18 cellular contexts compared by ENCODE assay signal in genomic region chr6:22558288-22558882, GRCh38. TPM values are rescaled to one million over a fixed set of nuclear protein-coding genes. Genes with fewer than 3 reads are reported as not detected.
DNase-seq lines count a peak whose midpoint lies in the region; ATAC-seq and TF ChIP-seq lines count a peak whose summit lies in the region.
"Had no signal": no experiment of that assay in that cellular context is flagged by ENCODE, and none has a peak within 500 bp of the region (broad histone marks: within the 10 kb centered on the region; RNA-seq: fewer than 3 reads in every experiment).

No MANE protein-coding gene starts in this region.

- no peaks in the 10 kb centered on the region for H3K4me1 Mint-ChIP-seq in activated CD4-positive, alpha-beta T cell treated with anti-CD3 and anti-CD28 coated beads, Interleukin-2, amount 10 ng/mL, durations not matched to agents 24 days and 14 days
- H3K4me1 Mint-ChIP-seq: CD4-positive, CD25-positive, alpha-beta regulatory T cell had no signal

- no peaks in the 10 kb centered on the region for H3K36me3 ChIP-seq in SK-N-SH (replicated peaks in 1 of 2; ENCODE audit: control insufficient read depth in 1 of 2, insufficient read depth in 2 of 2, low read length in 1 of 2)
- no peaks in the 10 kb centered on the region for H3K36me3 ChIP-seq in tibial artery
- no peaks in the 10 kb centered on the region for H3K36me3 ChIP-seq in esophagus muscularis mucosa
- no peaks in the 10 kb centered on the region for H3K36me3 ChIP-seq in right atrium auricular region
- H3K36me3 ChIP-seq: SJSA1 had no signal

- H3K4me3 Mint-ChIP-seq in activated CD4-positive, alpha-beta T cell treated with anti-CD3 and anti-CD28 coated beads, Interleukin-2, amount 10 ng/mL, durations not matched to agents 24 days and 14 days, result no peak overlapping the region

- no peak overlapping the region for H3K9ac ChIP-seq in SK-N-SH
- H3K9ac ChIP-seq: KMS-11 had no signal

- TF ChIP-seq CTCF in SK-N-SH (IDR thresholded peaks at IDR 0.05) (no peak), fibroblast of villous mesenchyme (IDR thresholded peaks at IDR 0.05; ENCODE audit: insufficient read depth, low read depth, low read length) (no peak), tibial artery (IDR thresholded peaks at IDR 0.05) (no peak), esophagus muscularis mucosa (IDR thresholded peaks at IDR 0.05) (no peak), right atrium auricular region (IDR thresholded peaks at IDR 0.05) (no peak)

- 0 out of 2 replicates have a peak, but pooled peaks cover 5% of the 10 kb centered on the region for H3K9me3 ChIP-seq in SK-N-SH
- no peaks in the 10 kb centered on the region for H3K9me3 ChIP-seq in tibial artery
- H3K9me3 ChIP-seq in esophagus muscularis mucosa, result no peaks in the 10 kb centered on the region
- H3K9me3 ChIP-seq in right atrium auricular region, result no peaks in the 10 kb centered on the region
- H3K9me3 ChIP-seq: SJSA1 had no signal

- H3K4me2 ChIP-seq in SK-N-SH, result no peak overlapping the region
- H3K4me2 ChIP-seq: KMS-11 had no signal

- H3K36me3 Mint-ChIP-seq in activated CD4-positive, alpha-beta T cell treated with anti-CD3 and anti-CD28 coated beads, Interleukin-2, amount 10 ng/mL, durations not matched to agents 24 days and 14 days (ENCODE audit: low read depth), result no peaks in the 10 kb centered on the region
- H3K36me3 Mint-ChIP-seq: CD4-positive, CD25-positive, alpha-beta regulatory T cell had no signal

- H3F3A ChIP-seq in SK-N-SH (replicated peaks; ENCODE audit: insufficient read depth), result no peaks in the 10 kb centered on the region

- 52% methylated on average over 1 of the region's 1 CpG for WGBS in SK-N-SH (ENCODE audit: low lambda C conversion rate)
- WGBS in esophagus muscularis mucosa, result 43% methylated on average over 1 of the region's 1 CpG

- H3K9me3 Mint-ChIP-seq in activated CD4-positive, alpha-beta T cell treated with anti-CD3 and anti-CD28 coated beads, Interleukin-2, amount 10 ng/mL, durations not matched to agents 24 days and 14 days, result no peaks in the 10 kb centered on the region

- CTCF ChIA-PET in SK-N-SH (lab: Yijun Ruan, JAX), result interaction anchor here (0.8 to 1.3 kb wide), 4 partner anchors 52 to 888 kb away, joined by 3 to 4 read pairs (median 4); no protein-coding TSS in a partner anchor

- peak; percentile 24 for DNase-seq in activated CD4-positive, alpha-beta T cell treated with anti-CD3 and anti-CD28 coated beads, Interleukin-2, amount 10 ng/mL, durations not matched to agents 24 days and 14 days
- no peak for DNase-seq in activated CD4-positive, alpha-beta T cell treated with anti-CD3 and anti-CD28 coated beads, Interleukin-2, amount 50 U/mL, for 1 hour
- DNase-seq in SK-N-SH (peak; percentile 52), fibroblast of villous mesenchyme (ENCODE audit: low read depth) (peak; percentile 5), tibial artery (no peak), esophagus muscularis mucosa (ENCODE audit: extremely low spot score) (no peak), right atrium auricular region (ENCODE audit: low spot score) (no peak)
- DNase-seq: AML-193; CD4-positive, CD25-positive, alpha-beta regulatory T cell; DMS79 treated with DMSO at 0.1 percent for 48 hours; GF-D8; NCI-H2029 treated with DMSO at 0.1 percent for 48 hours; NCI-H510A; OCI-M1 had no signal

- no peak overlapping the region for H2AFZ ChIP-seq in SK-N-SH (ENCODE audit: low read depth)

- TF ChIP-seq EP300 in SK-N-SH (IDR thresholded peaks at IDR 0.05; ENCODE audit: borderline replicate concordance in 1 of 2, low read depth in 1 of 2, low read length in 1 of 2) (peak; percentile 37 to 98; a peak in 3 of 4 replicates), esophagus muscularis mucosa (IDR thresholded peaks at IDR 0.05) (no peak)

- POLR2A ChIA-PET in SK-N-SH (lab: Yijun Ruan, JAX), result interaction anchor here (0.6 to 1.8 kb wide), 7 partner anchors 232 to 964 kb away, joined by 3 to 11 read pairs (median 4); no protein-coding TSS in a partner anchor

- intact Hi-C loops in activated CD4-positive, alpha-beta T cell treated with anti-CD3 and anti-CD28 coated beads, Interleukin-2, amount 10 ng/mL, durations not matched to agents 24 days and 14 days (cut with micrococcal nuclease), result no loop called here
- intact Hi-C loops in tibial artery (cut with DNase I; ENCODE audit: low total_unique reads), result no loop called here
- intact Hi-C loops in esophagus muscularis mucosa (cut with DNase I), result no loop called here

- no peaks in the 10 kb centered on the region for H3K27me3 Mint-ChIP-seq in activated CD4-positive, alpha-beta T cell treated with anti-CD3 and anti-CD28 coated beads, Interleukin-2, amount 10 ng/mL, durations not matched to agents 24 days and 14 days
- H3K27me3 Mint-ChIP-seq: CD4-positive, CD25-positive, alpha-beta regulatory T cell had no signal

- no peaks in the 10 kb centered on the region for H3K9me2 ChIP-seq in SK-N-SH

- no peak for ATAC-seq in HG02885 (IDR thresholded peaks at IDR 0.05; ENCODE audit: poor library complexity, unreplicated experiment)

- H3K27ac ChIP-seq in SK-N-SH (ENCODE audit: low read depth in 2 of 2, low read length in 1 of 2) (peak overlapping the region in 1 of 2 experiments; percentile 96; a peak in 2 of 4 replicates), tibial artery (no peak overlapping the region), esophagus muscularis mucosa (replicated peaks in 1 of 4) (no peak overlapping the region), right atrium auricular region (no peak overlapping the region)
- H3K27ac ChIP-seq: KMS-11, SJSA1 had no signal

- TF ChIP-seq POLR2A in esophagus muscularis mucosa (IDR thresholded peaks at IDR 0.05; ENCODE audit: low read depth), result no peak

- no peaks in the 10 kb centered on the region for H3K79me2 ChIP-seq in SK-N-SH (ENCODE audit: insufficient read depth)

- no peaks in the 10 kb centered on the region for H4K20me1 ChIP-seq in SK-N-SH (ENCODE audit: insufficient read depth)

- H3K27me3 ChIP-seq in SK-N-SH (ENCODE audit: insufficient read depth), result no peaks in the 10 kb centered on the region
- H3K27me3 ChIP-seq in tibial artery, result no peaks in the 10 kb centered on the region
- H3K27me3 ChIP-seq in esophagus muscularis mucosa, result no peaks in the 10 kb centered on the region
- H3K27me3 ChIP-seq in right atrium auricular region, result no peaks in the 10 kb centered on the region
- H3K27me3 ChIP-seq: SJSA1 had no signal

- H3K4me3 ChIP-seq in SK-N-SH (ENCODE audit: low read depth in 2 of 2, low read length in 1 of 2), result no peak overlapping the region
- H3K4me3 ChIP-seq in fibroblast of villous mesenchyme (ENCODE audit: low read depth, low read length), result no peak overlapping the region
- no peak overlapping the region for H3K4me3 ChIP-seq in tibial artery
- H3K4me3 ChIP-seq in esophagus muscularis mucosa, result no peak overlapping the region
- no peak overlapping the region for H3K4me3 ChIP-seq in right atrium auricular region
- H3K4me3 ChIP-seq: SJSA1 had no signal

- H3K27ac Mint-ChIP-seq in activated CD4-positive, alpha-beta T cell treated with anti-CD3 and anti-CD28 coated beads, Interleukin-2, amount 10 ng/mL, durations not matched to agents 24 days and 14 days, result no peak overlapping the region
- H3K27ac Mint-ChIP-seq: CD4-positive, CD25-positive, alpha-beta regulatory T cell had no signal

- TF ChIP-seq RAD21 in SK-N-SH (IDR thresholded peaks at IDR 0.05; ENCODE audit: low read length), result peak; percentile 37

- H3K4me1 ChIP-seq in SK-N-SH (ENCODE audit: control insufficient read depth in 1 of 2, insufficient read depth in 2 of 2, low read depth in 1 of 2, low read length in 1 of 2) (peaks cover 0 to 30% of the 10 kb centered on the region in 2 experiments; a peak in 2 of 4 replicates), tibial artery (peaks cover 0 to 12% (median 5%) of the 10 kb centered on the region in 4 donors), esophagus muscularis mucosa (peaks cover 4 to 26% (median 21%) of the 10 kb centered on the region in 4 donors), right atrium auricular region (peaks cover 0 to 9% of the 10 kb centered on the region in 2 donors)
- H3K4me1 ChIP-seq: SJSA1 had no signal

TF ChIP-seq in SK-N-SH, 30 proteins besides CTCF, POLR2A, EP300 and RAD21 (continues in another document):
- TF ChIP-seq CHD2 (IDR thresholded peaks at IDR 0.05; ENCODE audit: low read length, partially characterized antibody) (no peak), RFX5 (IDR thresholded peaks at IDR 0.05; ENCODE audit: low read length) (no peak), GATA2 (CRISPR knock-in tag; IDR thresholded peaks at IDR 0.05) (peak; percentile 87), NRF1 (IDR thresholded peaks at IDR 0.05; ENCODE audit: low read depth, low read length) (no peak), MAX (IDR thresholded peaks at IDR 0.05; ENCODE audit: low read depth) (no peak), EZH2phosphoT487 (IDR thresholded peaks at IDR 0.05; ENCODE audit: borderline replicate concordance, low read depth) (no peak), TCF12 (IDR thresholded peaks at IDR 0.05) (peak; percentile 82), MEF2A (IDR thresholded peaks at IDR 0.05; ENCODE audit: borderline replicate concordance, low read depth) (no peak), TEAD4 (IDR thresholded peaks at IDR 0.05; ENCODE audit: borderline replicate concordance, insufficient read depth) (no peak)
- TF ChIP-seq, protein P1, sequence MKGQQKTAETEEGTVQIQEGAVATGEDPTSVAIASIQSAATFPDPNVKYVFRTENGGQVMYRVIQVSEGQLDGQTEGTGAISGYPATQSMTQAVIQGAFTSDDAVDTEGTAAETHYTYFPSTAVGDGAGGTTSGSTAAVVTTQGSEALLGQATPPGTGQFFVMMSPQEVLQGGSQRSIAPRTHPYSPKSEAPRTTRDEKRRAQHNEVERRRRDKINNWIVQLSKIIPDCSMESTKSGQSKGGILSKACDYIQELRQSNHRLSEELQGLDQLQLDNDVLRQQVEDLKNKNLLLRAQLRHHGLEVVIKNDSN (IDR thresholded peaks at IDR 0.05; ENCODE audit: borderline replicate concordance, low read depth), result no peak

RNA-seq across cellular contexts. Expression of gene HDGFL1, which starts 11.0 kb away (rescaled TPM):
- not detected in 2 replicates for total RNA-seq in activated CD4-positive, alpha-beta T cell treated with anti-CD3 and anti-CD28 coated beads, Interleukin-2, amount 10 ng/mL, durations not matched to agents 24 days and 14 days
- polyA plus RNA-seq in SK-N-SH (2012; rRNA removed), result not detected in 2 replicates
- polyA plus RNA-seq in SK-N-SH (2012; cell fraction: cytosol; rRNA removed), result not detected in 2 replicates
- polyA plus RNA-seq in SK-N-SH (2012; cell fraction: nucleus; rRNA removed), result not detected in 2 replicates
- total RNA-seq in fibroblast of villous mesenchyme (not detected in 2 replicates), esophagus muscularis mucosa (not detected), right atrium auricular region (not detected)
- total RNA-seq: CD4-positive, CD25-positive, alpha-beta regulatory T cell; H1; SJSA1 had no signal
- polyA plus RNA-seq: CD4-positive, CD25-positive, alpha-beta regulatory T cell; H1 had no signal

Comparison
In these comparisons a context has a peak if more than half of its experiments do, and no peak if none do; other contexts are left out.
1. DNase-seq: peak in activated CD4-positive, alpha-beta T cell treated with anti-CD3 and anti-CD28 coated beads, Interleukin-2, amount 10 ng/mL, durations not matched to agents 24 days and 14 days (single experiment), SK-N-SH (single experiment) and fibroblast of villous mesenchyme (single experiment); none in activated CD4-positive, alpha-beta T cell treated with anti-CD3 and anti-CD28 coated beads, Interleukin-2, amount 50 U/mL, for 1 hour (single experiment), tibial artery (0 of 2), esophagus muscularis mucosa (single experiment) and right atrium auricular region (single experiment).